In genomic region chr6:136980070-136980469, GRCh38 we compare ENCODE assay signal across 27 cellular contexts. TPM values are rescaled to one million over a fixed set of nuclear protein-coding genes. Genes with fewer than 3 reads are reported as not detected.
"Had no signal": no experiment of that assay in that cellular context is flagged by ENCODE, and none has a peak within 500 bp of the region (broad histone marks: within the 10 kb centered on the region; RNA-seq: fewer than 3 reads in every experiment).

No MANE protein-coding gene starts in this region.

- H3K36me3 ChIP-seq: esophagus squamous epithelium, ovary, sigmoid colon, stomach, thyroid gland, vagina had no signal

- H3K9me3 ChIP-seq: esophagus squamous epithelium, ovary, psoas muscle, sigmoid colon, stomach, thyroid gland, vagina had no signal

- ATAC-seq: left lobe of liver; natural killer cell; psoas muscle; right cardiac atrium; stimulated activated effector memory CD8-positive, alpha-beta T cell treated with anti-CD3 and anti-CD28 coated beads, Interleukin-12 subunit alpha, Interleukin-12 subunit beta, amount 100 ng/mL, for 72 hours had no signal

- DNase-seq: dermis blood vessel endothelial cell; effector memory CD4-positive, alpha-beta T cell; esophagus squamous epithelium; foreskin melanocyte; hypothalamus; immature natural killer cell; islet precursor cell; natural killer cell; occipital lobe; ovary; posterior cingulate gyrus; psoas muscle; right cardiac atrium; sigmoid colon; stimulated activated CD4-positive, alpha-beta T cell treated with anti-CD3 and anti-CD28 coated beads, Interleukin-2, amount 100 ng/mL, for 24 hours; stimulated activated CD4-positive, alpha-beta T cell treated with anti-CD3 and anti-CD28 coated beads, Interleukin-4, amount 100 ng/mL, for 24 hours; stimulated activated naive CD4-positive, alpha-beta T cell treated with Interleukin-2 at 50 U/mL for 16 hours; stomach; thyroid gland; trophoblast cell had no signal

- H3K4me3 ChIP-seq: esophagus squamous epithelium, lung, ovary, psoas muscle, sigmoid colon, stomach, thyroid gland, vagina had no signal

- H3K27me3 ChIP-seq: ovary, sigmoid colon, stomach, thyroid gland, vagina had no signal

- H3K4me1 ChIP-seq: psoas muscle, sigmoid colon, stomach, thyroid gland, vagina had no signal

- H3K27ac ChIP-seq: esophagus squamous epithelium, ovary, psoas muscle, sigmoid colon, stomach, thyroid gland, vagina had no signal

RNA-seq across cellular contexts. Expression of gene SLC35D3, which starts 58.0 kb away (rescaled TPM):
- polyA plus RNA-seq: endothelial cell of umbilical vein, liver, neural cell, psoas muscle had no signal
